ENCODE assay signal across 14 cellular contexts in the genomic region with DNA sequence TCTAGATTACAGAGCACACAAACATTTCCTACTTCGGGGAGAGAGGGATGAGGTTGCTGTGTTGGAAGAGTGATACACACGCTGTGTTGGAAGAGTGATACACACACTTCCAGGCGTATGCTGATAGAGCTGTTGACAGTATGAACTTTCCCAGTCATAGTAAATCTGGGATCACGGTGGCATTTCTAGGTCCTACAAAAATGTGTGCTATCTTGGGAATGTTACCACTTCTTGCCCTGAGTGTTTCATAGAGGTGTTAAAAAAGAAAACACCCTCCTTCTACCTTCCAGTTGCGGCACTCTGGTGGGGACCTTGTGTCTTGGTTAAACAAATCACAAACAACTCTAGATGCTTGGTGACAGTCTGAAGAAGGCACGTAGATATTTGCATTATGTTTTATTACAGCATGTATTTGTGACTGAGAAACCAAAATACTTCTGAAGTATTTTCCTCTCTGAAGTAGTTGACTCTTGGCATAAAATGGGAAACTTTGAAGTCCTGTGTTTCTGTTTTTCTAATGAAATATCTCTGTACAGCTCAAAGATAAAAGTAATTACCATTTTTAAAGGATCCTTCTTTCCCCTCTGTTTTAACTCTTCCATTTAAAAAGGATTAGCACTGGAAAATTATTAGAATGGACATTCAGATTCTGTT. TPM values are rescaled to one million over a fixed set of nuclear protein-coding genes. Genes with fewer than 3 reads are reported as not detected.
DNase-seq lines count a peak whose midpoint lies in the region; ATAC-seq and TF ChIP-seq lines count a peak whose summit lies in the region.
"Had no signal": no experiment of that assay in that cellular context is flagged by ENCODE, and none has a peak within 500 bp of the region (broad histone marks: within the 10 kb centered on the region; RNA-seq: fewer than 3 reads in every experiment).

No MANE protein-coding gene starts in this region.

- no peak overlapping the region for H3K14ac ChIP-seq in trophoblast cell (ENCODE audit: low read length)

- H3K79me1 ChIP-seq in trophoblast cell (ENCODE audit: low read length): no peaks in the 10 kb centered on the region

- H3K4me3 ChIP-seq in Caco-2 (ENCODE audit: low read depth, low read length) (no peak overlapping the region), RWPE2 (ENCODE audit: severe bottlenecking) (no peak overlapping the region), foreskin fibroblast (ENCODE audit: low read depth in 1 of 2, low read length in 2 of 2) (peak overlapping the region; percentile 2 to 13), trophoblast cell (ENCODE audit: low read depth, low read length) (no peak overlapping the region)
- H3K4me3 ChIP-seq: testis had no signal

- peak; percentile 25; the same call in 1 of the 3 replicates for ATAC-seq in RWPE2 (ENCODE audit: low read depth)
- ATAC-seq in GM19328 (IDR thresholded peaks at IDR 0.05; ENCODE audit: unreplicated experiment): no peak
- no peak for ATAC-seq in GM19455 (IDR thresholded peaks at IDR 0.05; ENCODE audit: unreplicated experiment)

- H3K36me3 ChIP-seq in Caco-2 (ENCODE audit: control insufficient read depth, insufficient read depth, low read length) (no peaks in the 10 kb centered on the region; the same call in 1 of the 2 replicates), RWPE2 (ENCODE audit: low read depth) (peaks cover 4% of the 10 kb centered on the region), trophoblast cell (ENCODE audit: control insufficient read depth in 1 of 2, insufficient read depth in 2 of 2, low read length in 2 of 2) (no peaks in the 10 kb centered on the region)

- no peak for TF ChIP-seq CTCF in Caco-2 (IDR thresholded peaks at IDR 0.05; ENCODE audit: insufficient read depth in 1 of 2, low read depth in 1 of 2, low read length in 1 of 2, severe bottlenecking in 1 of 2, unreplicated experiment in 1 of 2)
- TF ChIP-seq CTCF in RWPE2 (IDR thresholded peaks at IDR 0.05; ENCODE audit: poor library complexity, severe bottlenecking): no peak
- TF ChIP-seq CTCF in foreskin fibroblast (IDR thresholded peaks at IDR 0.05; ENCODE audit: low read depth, low read length): no peak

- H2AFZ ChIP-seq in trophoblast cell (ENCODE audit: insufficient read depth, low read length, poor library complexity): no peak overlapping the region

- H4K91ac ChIP-seq in trophoblast cell (ENCODE audit: low read depth, low read length): no peak overlapping the region

- no peak overlapping the region for H3K23ac ChIP-seq in trophoblast cell (ENCODE audit: low read length)

- H3K4ac ChIP-seq in trophoblast cell (ENCODE audit: low read depth, low read length): peak overlapping the region; percentile 62

- no peak overlapping the region for H4K8ac ChIP-seq in trophoblast cell (ENCODE audit: low read depth, low read length)

- no peak for DNase-seq in Caco-2
- no peak for DNase-seq in RWPE2 (ENCODE audit: low spot score)
- DNase-seq in foreskin fibroblast: no peak
- DNase-seq in trophoblast cell: no peak
- no peak for DNase-seq in T-helper 9 cell
- no peak for DNase-seq in NOMO-1 treated with DMSO at 0.1 percent for 48 hours (lab: John Stamatoyannopoulos, UW; ENCODE audit: unreplicated experiment)
- DNase-seq: activated CD4-positive, alpha-beta T cell treated with anti-CD3 and anti-CD28 coated beads for 4 hours; DMS153; NCI-H1694; stimulated activated CD4-positive, alpha-beta T cell treated with anti-CD3 and anti-CD28 coated beads, Interleukin-2, amount 100 ng/mL, for 48 hours; testis had no signal

- no peak overlapping the region for H3K18ac ChIP-seq in trophoblast cell (ENCODE audit: low read length)

- H3K4me3 Mint-ChIP-seq in Caco-2 (ENCODE audit: unreplicated experiment): peak overlapping the region; percentile 60
- H3K4me3 Mint-ChIP-seq: activated naive CD8-positive, alpha-beta T cell had no signal

- H3K27me3 Mint-ChIP-seq in Caco-2 (ENCODE audit: insufficient read depth, unreplicated experiment): no peaks in the 10 kb centered on the region
- H3K27me3 Mint-ChIP-seq: activated naive CD8-positive, alpha-beta T cell had no signal

- peaks cover 38% of the 10 kb centered on the region for H3K4me1 ChIP-seq in Caco-2
- H3K4me1 ChIP-seq in RWPE2 (ENCODE audit: insufficient read depth, poor library complexity, severe bottlenecking): peaks cover 27% of the 10 kb centered on the region
- peaks cover 5 to 7% of the 10 kb centered on the region in 2 experiments for H3K4me1 ChIP-seq in trophoblast cell (ENCODE audit: control insufficient read depth in 1 of 2, insufficient read depth in 2 of 2, low read length in 2 of 2)

- no TSS peak for BruUV-seq in Caco-2 (replicated peaks; lab: Mats Ljungman, UMichigan)

- H3K4me1 Mint-ChIP-seq in Caco-2 (ENCODE audit: low read depth, unreplicated experiment): peaks cover 42% of the 10 kb centered on the region

- no peak overlapping the region for H4K12ac ChIP-seq in trophoblast cell (ENCODE audit: low read depth, low read length)

- peaks cover 35% of the 10 kb centered on the region for H3K36me3 Mint-ChIP-seq in Caco-2 (ENCODE audit: insufficient read depth, unreplicated experiment)

- H2BK5ac ChIP-seq in trophoblast cell (ENCODE audit: low read depth, low read length, poor library complexity): peak overlapping the region; percentile 31

- H3K79me2 ChIP-seq in trophoblast cell (ENCODE audit: control insufficient read depth, insufficient read depth, low read length, poor library complexity): peaks cover 2% of the 10 kb centered on the region

- no peak overlapping the region for H2BK120ac ChIP-seq in trophoblast cell (ENCODE audit: insufficient read depth, low read length, poor library complexity)

- no peak overlapping the region for H2BK12ac ChIP-seq in trophoblast cell (ENCODE audit: low read length)

- H3K27me3 ChIP-seq in Caco-2 (replicated peaks; ENCODE audit: control insufficient read depth, insufficient read depth, low read length): no peaks in the 10 kb centered on the region
- H3K27me3 ChIP-seq in RWPE2 (ENCODE audit: insufficient read depth, poor library complexity, severe bottlenecking): no peaks in the 10 kb centered on the region
- H3K27me3 ChIP-seq in trophoblast cell (ENCODE audit: insufficient read depth, low read length): no peaks in the 10 kb centered on the region
- H3K27me3 ChIP-seq: testis had no signal

- peak overlapping the region; percentile 34 for H3K27ac Mint-ChIP-seq in Caco-2 (ENCODE audit: unreplicated experiment)
- H3K27ac Mint-ChIP-seq: activated naive CD8-positive, alpha-beta T cell had no signal

- no peak overlapping the region for H3K9ac ChIP-seq in trophoblast cell (ENCODE audit: low read length)

- POLR2A ChIA-PET in Caco-2 (lab: Charles Lee): interaction anchor here (0.5 to 1.5 kb wide), 2 partner anchors 12 to 200 kb away, joined by 3 read pairs; partner anchors contain the start of gene ZC3H4

- no peaks in the 10 kb centered on the region for H3K9me3 Mint-ChIP-seq in Caco-2 (ENCODE audit: unreplicated experiment)

- CTCF ChIA-PET in Caco-2 (lab: Charles Lee): interaction anchor here (1.1 kb wide), 1 partner anchor 23 kb away, joined by 3 read pairs; no protein-coding TSS in a partner anchor

- H3K9me3 ChIP-seq in Caco-2 (no peaks in the 10 kb centered on the region), RWPE2 (ENCODE audit: severe bottlenecking) (no peaks in the 10 kb centered on the region), trophoblast cell (ENCODE audit: insufficient read depth, low read depth, low read length) (no peaks in the 10 kb centered on the region)
- H3K9me3 ChIP-seq: testis had no signal

- no peak overlapping the region for H2AK5ac ChIP-seq in trophoblast cell (ENCODE audit: low read length)

- WGBS in trophoblast cell (ENCODE audit: extremely low coverage, insufficient coverage, insufficient read length): no CpG with 5 or more reads among the region's 6 CpGs

- peak overlapping the region; percentile 32 for H3K4me2 ChIP-seq in trophoblast cell (ENCODE audit: low read length)

- intact Hi-C loops in Caco-2 (cut with micrococcal nuclease; ENCODE audit: unreplicated experiment): loop anchor here (2.0 kb wide), 1 partner anchor 53 kb away; the partner anchor contains the start of gene ARHGAP35

- H3K27ac ChIP-seq in RWPE2 (ENCODE audit: poor library complexity, severe bottlenecking): peak overlapping the region; percentile 11
- H3K27ac ChIP-seq in trophoblast cell (ENCODE audit: low read depth, low read length): no peak overlapping the region

RNA-seq across cellular contexts. Expression of gene ARHGAP35, which starts 52.5 kb away (rescaled TPM):
- total RNA-seq in Caco-2 (2022): 81.7 and 85.9 TPM in 2 replicates
- polyA plus RNA-seq in trophoblast cell (2013): 22.3 and 23.6 TPM in 2 replicates

Comparison
In these comparisons a context has a peak if more than half of its experiments do, and no peak if none do; other contexts are left out.
1. H3K4me3 ChIP-seq: peak in foreskin fibroblast (2 of 2); none in Caco-2 (single experiment), RWPE2 (single experiment) and trophoblast cell (single experiment).